ENCODE assay signal across 15 cellular contexts in genomic region chr10:117536862-117537435, GRCh38. TPM values are rescaled to one million over a fixed set of nuclear protein-coding genes. Genes with fewer than 3 reads are reported as not detected.
DNase-seq lines count a peak whose midpoint lies in the region; ATAC-seq and TF ChIP-seq lines count a peak whose summit lies in the region.
"Had no signal": no experiment of that assay in that cellular context is flagged by ENCODE, and none has a peak within 500 bp of the region (broad histone marks: within the 10 kb centered on the region; RNA-seq: fewer than 3 reads in every experiment).

No MANE protein-coding gene starts in this region.

- peaks cover 100% of the 10 kb centered on the region in 11 experiments for H3K27me3 ChIP-seq in BLaER1 treated with 17β-estradiol and CSF1 and Interleukin-3, amounts not matched to agents 10 nM and 100 nM
- H3K27me3 ChIP-seq in HUES48 (ENCODE audit: control insufficient read depth, insufficient read depth, low read length) (peaks cover 100% of the 10 kb centered on the region), dorsolateral prefrontal cortex (peaks cover 0 to 100% (median 93%) of the 10 kb centered on the region in 45 donors), Caco-2 (replicated peaks; ENCODE audit: control insufficient read depth, insufficient read depth, low read length) (no peaks in the 10 kb centered on the region)

- no peak for ATAC-seq in HG02970 (IDR thresholded peaks at IDR 0.05; ENCODE audit: low FRiP score, unreplicated experiment)

- H3K27ac Mint-ChIP-seq in endothelial cell (ENCODE audit: unreplicated experiment) (no peak overlapping the region), neural crest cell (ENCODE audit: unreplicated experiment) (no peak overlapping the region), Caco-2 (ENCODE audit: unreplicated experiment) (no peak overlapping the region)
- H3K27ac Mint-ChIP-seq: activated T-helper 17 cell treated with anti-CD3 and anti-CD28 coated beads, Interleukin-2, amount 50 U/mL, for 72 hours; B cell had no signal

- peak overlapping the region in 3 of 10 experiments; percentile 15 to 55 (median 54); a peak in 1 of 20 replicates for H3K4me3 ChIP-seq in BLaER1 treated with 17β-estradiol and CSF1 and Interleukin-3, amounts not matched to agents 10 nM and 100 nM
- H3K4me3 ChIP-seq in HUES48 (ENCODE audit: low read depth, low read length): 0 out of 2 replicates have a peak overlapping the region, but pooled peaks have one; percentile 12
- peak overlapping the region in 11 of 59 donors; percentile 7 to 50 (median 43) for H3K4me3 ChIP-seq in dorsolateral prefrontal cortex
- H3K4me3 ChIP-seq in Caco-2 (ENCODE audit: low read depth, low read length): no peak overlapping the region
- H3K4me3 ChIP-seq: PC-9 had no signal

- peaks cover 11 to 31% (median 19%) of the 10 kb centered on the region in 10 experiments; a peak in 17 of 20 replicates for H3K4me1 ChIP-seq in BLaER1 treated with 17β-estradiol and CSF1 and Interleukin-3, amounts not matched to agents 10 nM and 100 nM
- peaks cover 7% of the 10 kb centered on the region; the same call in 1 of the 2 replicates for H3K4me1 ChIP-seq in HUES48 (ENCODE audit: control insufficient read depth, insufficient read depth, low read length)
- peaks cover 18% of the 10 kb centered on the region for H3K4me1 ChIP-seq in Caco-2

- CTCF ChIA-PET in Caco-2 (lab: Charles Lee): interaction anchor here (0.8 to 1.3 kb wide), 2 partner anchors 40 to 95 kb away, joined by 3 to 4 read pairs; no protein-coding TSS in a partner anchor

- H3K27ac ChIP-seq in BLaER1 treated with 17β-estradiol and CSF1 and Interleukin-3, amounts not matched to agents 10 nM and 100 nM: no peak overlapping the region
- no peak overlapping the region for H3K27ac ChIP-seq in HUES48 (ENCODE audit: low read depth, low read length)
- peak overlapping the region in 9 of 59 donors; percentile 7 to 72 (median 40) for H3K27ac ChIP-seq in dorsolateral prefrontal cortex
- H3K27ac ChIP-seq: epithelial cell of prostate, PC-9, stomach had no signal

- H3K27me3 Mint-ChIP-seq in endothelial cell (ENCODE audit: unreplicated experiment) (peaks cover 28% of the 10 kb centered on the region), neural crest cell (ENCODE audit: low read depth) (peaks cover 99% of the 10 kb centered on the region), Caco-2 (ENCODE audit: insufficient read depth, unreplicated experiment) (no peaks in the 10 kb centered on the region)

- peaks cover 2% of the 10 kb centered on the region for H3K36me3 Mint-ChIP-seq in endothelial cell (ENCODE audit: low read depth, unreplicated experiment)
- no peaks in the 10 kb centered on the region for H3K36me3 Mint-ChIP-seq in neural crest cell (ENCODE audit: low read depth)
- H3K36me3 Mint-ChIP-seq in Caco-2 (ENCODE audit: insufficient read depth, unreplicated experiment): no peaks in the 10 kb centered on the region

- POLR2A ChIA-PET in Caco-2 (lab: Charles Lee): no interaction called here

- H3K4me1 Mint-ChIP-seq in endothelial cell (ENCODE audit: unreplicated experiment) (peaks cover 24% of the 10 kb centered on the region), neural crest cell (peaks cover 21% of the 10 kb centered on the region), Caco-2 (ENCODE audit: low read depth, unreplicated experiment) (peaks cover 6% of the 10 kb centered on the region)
- H3K4me1 Mint-ChIP-seq: activated T-helper 17 cell treated with anti-CD3 and anti-CD28 coated beads, Interleukin-2, amount 50 U/mL, for 72 hours had no signal

- intact Hi-C loops in dorsolateral prefrontal cortex (cut with DNase I) (loop anchor here (2.0 to 5.0 kb wide), 2 partner anchors 704 to 705 kb away; no protein-coding TSS in a partner anchor), Caco-2 (cut with micrococcal nuclease; ENCODE audit: unreplicated experiment) (no loop called here)

- H3K9ac ChIP-seq in BLaER1 treated with 17β-estradiol and CSF1 and Interleukin-3, amounts not matched to agents 10 nM and 100 nM: no peak overlapping the region
- H3K9ac ChIP-seq in HUES48 (ENCODE audit: low read depth, low read length): no peak overlapping the region

- TF ChIP-seq CTCF in endothelial cell (IDR thresholded peaks at IDR 0.05; ENCODE audit: unreplicated experiment): no peak
- TF ChIP-seq CTCF in neural crest cell (conservative IDR thresholded peaks at IDR 0.05): no peak
- TF ChIP-seq CTCF in dorsolateral prefrontal cortex (IDR thresholded peaks at IDR 0.05 in 54 of 56, conservative IDR thresholded peaks at IDR 0.05 in 2 of 56; ENCODE audit: low read depth in 1 of 56, partially characterized antibody in 56 of 56): no peak
- TF ChIP-seq CTCF in Caco-2 (IDR thresholded peaks at IDR 0.05; ENCODE audit: insufficient read depth in 1 of 2, low read depth in 1 of 2, low read length in 1 of 2, severe bottlenecking in 1 of 2, unreplicated experiment in 1 of 2): no peak

- no peaks in the 10 kb centered on the region for H3K9me3 Mint-ChIP-seq in endothelial cell (ENCODE audit: unreplicated experiment)
- no peaks in the 10 kb centered on the region for H3K9me3 Mint-ChIP-seq in neural crest cell
- no peaks in the 10 kb centered on the region for H3K9me3 Mint-ChIP-seq in Caco-2 (ENCODE audit: unreplicated experiment)
- H3K9me3 Mint-ChIP-seq: activated T-helper 17 cell treated with anti-CD3 and anti-CD28 coated beads, Interleukin-2, amount 50 U/mL, for 72 hours had no signal

- peaks cover 0 to 93% (median 84%) of the 10 kb centered on the region in 11 experiments; a peak in 18 of 22 replicates for H4K20me1 ChIP-seq in BLaER1 treated with 17β-estradiol and CSF1 and Interleukin-3, amounts not matched to agents 10 nM and 100 nM

- no peak overlapping the region for H3K4me3 Mint-ChIP-seq in endothelial cell (ENCODE audit: unreplicated experiment)
- peak overlapping the region; percentile 23 for H3K4me3 Mint-ChIP-seq in neural crest cell
- no peak overlapping the region for H3K4me3 Mint-ChIP-seq in Caco-2 (ENCODE audit: unreplicated experiment)
- H3K4me3 Mint-ChIP-seq: activated T-helper 17 cell treated with anti-CD3 and anti-CD28 coated beads, Interleukin-2, amount 50 U/mL, for 72 hours; B cell had no signal

- H3K4me2 ChIP-seq in BLaER1 treated with 17β-estradiol and CSF1 and Interleukin-3, amounts not matched to agents 10 nM and 100 nM: peak overlapping the region in 10 of 11 experiments; percentile 43 to 92 (median 66); a peak in 13 of 22 replicates
- H3K4me2 ChIP-seq: PC-9 had no signal

- H3K36me3 ChIP-seq in BLaER1 treated with 17β-estradiol and CSF1 and Interleukin-3, amounts not matched to agents 10 nM and 100 nM: no peaks in the 10 kb centered on the region
- H3K36me3 ChIP-seq in HUES48 (ENCODE audit: control insufficient read depth, insufficient read depth, low read length) (no peaks in the 10 kb centered on the region), Caco-2 (ENCODE audit: control insufficient read depth, insufficient read depth, low read length) (no peaks in the 10 kb centered on the region; the same call in 1 of the 2 replicates)
- H3K36me3 ChIP-seq: stomach had no signal

- DNase-seq in endothelial cell (ENCODE audit: low spot score): peak; percentile 32
- no peak for DNase-seq in neural crest cell (ENCODE audit: low read depth, low spot score)
- DNase-seq in midbrain (lab: John Stamatoyannopoulos, UW): no peak
- DNase-seq in dorsolateral prefrontal cortex: no peak
- no peak for DNase-seq in Caco-2
- DNase-seq: activated CD4-positive, alpha-beta T cell treated with anti-CD3 and anti-CD28 coated beads, Interleukin-2, amount 50 U/mL, for 4 hours; NCI-H187; stomach had no signal

- no TSS peak for BruUV-seq in Caco-2 (replicated peaks; lab: Mats Ljungman, UMichigan)

- H3K9me3 ChIP-seq in BLaER1 treated with 17β-estradiol and CSF1 and Interleukin-3, amounts not matched to agents 10 nM and 100 nM (replicated peaks in 1 of 11): peaks cover 4 to 8% (median 5%) of the 10 kb centered on the region in 11 experiments; a peak in 21 of 22 replicates
- H3K9me3 ChIP-seq in HUES48 (ENCODE audit: control insufficient read depth, insufficient read depth, low read length) (no peaks in the 10 kb centered on the region), Caco-2 (no peaks in the 10 kb centered on the region)
- H3K9me3 ChIP-seq: stomach had no signal

RNA-seq across cellular contexts. Expression of gene EMX2, which starts 5.6 kb away (rescaled TPM):
- total RNA-seq in endothelial cell (ENCODE audit: unreplicated experiment): not detected
- total RNA-seq in neural crest cell: 1.0 and 1.1 TPM in 2 replicates
- 10 to 100 TPM in 118 of 120 experiments, 1 to 10 TPM in 2; 8.0 to 53.7 (median 21.6) TPM for total RNA-seq in dorsolateral prefrontal cortex
- total RNA-seq in Caco-2 (2022): 4.7 and 4.9 TPM in 2 replicates
- total RNA-seq: activated T-helper 17 cell treated with anti-CD3 and anti-CD28 coated beads, Interleukin-2, amount 50 U/mL, for 72 hours; B cell; PC-9; stomach had no signal
